13 cellular contexts compared by ENCODE assay signal in genomic region chr3:46380471-46381215, GRCh38. TPM values are rescaled to one million over a fixed set of nuclear protein-coding genes. Genes with fewer than 3 reads are reported as not detected.
A peak's percentile ranks its signal among the peaks of the same experiment; 100 is the strongest.
DNase-seq lines count a peak whose midpoint lies in the region; ATAC-seq and TF ChIP-seq lines count a peak whose summit lies in the region.
"Had no signal": no experiment of that assay in that cellular context is flagged by ENCODE, and none has a peak within 500 bp of the region (broad histone marks: within the 10 kb centered on the region; RNA-seq: fewer than 3 reads in every experiment).

No MANE protein-coding gene starts in this region.

- ATAC-seq in CD8-positive, alpha-beta T cell: no peak
- ATAC-seq in left colon: no peak
- ATAC-seq: activated naive CD4-positive, alpha-beta T cell treated with anti-CD3 and anti-CD28 coated beads, Interleukin-2, amount 50 U/mL, for 72 hours had no signal

- H3K9me3 ChIP-seq in CD8-positive, alpha-beta T cell (ENCODE audit: low read length): no peaks in the 10 kb centered on the region
- no peaks in the 10 kb centered on the region for H3K9me3 ChIP-seq in Karpas-422 (ENCODE audit: low read length)
- H3K9me3 ChIP-seq in colonic mucosa: no peaks in the 10 kb centered on the region
- no peaks in the 10 kb centered on the region for H3K9me3 ChIP-seq in sigmoid colon

- no peaks in the 10 kb centered on the region for H4K20me1 ChIP-seq in Karpas-422 (ENCODE audit: insufficient read depth, low read depth, low read length)

- 78 to 84% methylated on average over 8 of the region's 8 CpGs for WGBS in sigmoid colon, 2 donors

- no peaks in the 10 kb centered on the region for H3K79me2 ChIP-seq in Karpas-422 (ENCODE audit: low read length)

- POLR2A ChIA-PET in CD8-positive, alpha-beta T cell (lab: Charles Lee): no interaction called here

- H3K27ac ChIP-seq in CD8-positive, alpha-beta T cell (ENCODE audit: low read depth, low read length): no peak overlapping the region
- no peak overlapping the region for H3K27ac ChIP-seq in Karpas-422 (ENCODE audit: low read length)
- H3K27ac ChIP-seq in colonic mucosa: peak overlapping the region; percentile 34
- peak overlapping the region in 2 of 4 donors; percentile 20 for H3K27ac ChIP-seq in sigmoid colon
- H3K27ac ChIP-seq: neural progenitor cell had no signal

- CTCF ChIA-PET in CD8-positive, alpha-beta T cell (lab: Charles Lee): interaction anchor here (2.1 to 4.3 kb wide), 2 partner anchors 11 to 104 kb away, joined by 9 to 40 read pairs; partner anchors contain the start of gene CCR5

- H3K4me3 Mint-ChIP-seq in CD8-positive, alpha-beta T cell: peak overlapping the region; percentile 50
- H3K4me3 Mint-ChIP-seq in osteocyte (ENCODE audit: unreplicated experiment): no peak overlapping the region
- no peak overlapping the region for H3K4me3 Mint-ChIP-seq in nephron progenitor cell
- H3K4me3 Mint-ChIP-seq: neural progenitor cell had no signal

- no peaks in the 10 kb centered on the region for H3K9me2 ChIP-seq in Karpas-422 (replicated peaks; ENCODE audit: insufficient read depth, low read length)

- H3K36me3 ChIP-seq in CD8-positive, alpha-beta T cell (ENCODE audit: insufficient read depth, low read length): no peaks in the 10 kb centered on the region
- H3K36me3 ChIP-seq in Karpas-422 (ENCODE audit: insufficient read depth, low read length) (no peaks in the 10 kb centered on the region), colonic mucosa (no peaks in the 10 kb centered on the region), sigmoid colon (no peaks in the 10 kb centered on the region)
- H3K36me3 ChIP-seq: neural progenitor cell had no signal

- no peak for TF ChIP-seq EP300 in sigmoid colon (IDR thresholded peaks at IDR 0.05)

- intact Hi-C loops in CD8-positive, alpha-beta T cell (cut with DNase I, micrococcal nuclease): no loop called here
- intact Hi-C loops in colonic mucosa (cut with DNase I): no loop called here
- intact Hi-C loops in left colon (cut with DNase I, micrococcal nuclease): no loop called here
- intact Hi-C loops in sigmoid colon (cut with DNase I): no loop called here

- H3K4me1 ChIP-seq in CD8-positive, alpha-beta T cell (ENCODE audit: insufficient read depth, low read length): peaks cover 20% of the 10 kb centered on the region
- H3K4me1 ChIP-seq in Karpas-422 (ENCODE audit: low read length) (peaks cover 35% of the 10 kb centered on the region), colonic mucosa (peaks cover 11% of the 10 kb centered on the region), sigmoid colon (peaks cover 0 to 15% (median 3%) of the 10 kb centered on the region in 4 donors)
- H3K4me1 ChIP-seq: neural progenitor cell had no signal

- H3K27me3 Mint-ChIP-seq in CD8-positive, alpha-beta T cell (ENCODE audit: low read depth): no peaks in the 10 kb centered on the region
- H3K27me3 Mint-ChIP-seq in osteocyte (ENCODE audit: unreplicated experiment) (peaks cover 32% of the 10 kb centered on the region), nephron progenitor cell (ENCODE audit: low read depth, poor library complexity) (peaks cover 10% of the 10 kb centered on the region)

- TF ChIP-seq POLR2A in sigmoid colon (IDR thresholded peaks at IDR 0.05): no peak

- H3K36me3 Mint-ChIP-seq in CD8-positive, alpha-beta T cell: no peaks in the 10 kb centered on the region
- H3K36me3 Mint-ChIP-seq in osteocyte (ENCODE audit: unreplicated experiment): no peaks in the 10 kb centered on the region
- no peaks in the 10 kb centered on the region for H3K36me3 Mint-ChIP-seq in nephron progenitor cell (ENCODE audit: low read depth)
- H3K36me3 Mint-ChIP-seq: activated naive CD4-positive, alpha-beta T cell treated with anti-CD3 and anti-CD28 coated beads, Interleukin-2, amount 50 U/mL, for 72 hours; neural progenitor cell had no signal

- no peak overlapping the region for H3K9ac ChIP-seq in Karpas-422 (ENCODE audit: low read length)
- H3K9ac ChIP-seq in colonic mucosa (ENCODE audit: low read depth in 2 of 2, low read length in 2 of 2): no peak overlapping the region
- H3K9ac ChIP-seq: neural progenitor cell had no signal

- H3K4me3 ChIP-seq in CD8-positive, alpha-beta T cell (ENCODE audit: low read depth, low read length): no peak overlapping the region
- H3K4me3 ChIP-seq in Karpas-422 (ENCODE audit: low read length) (no peak overlapping the region), colonic mucosa (no peak overlapping the region), sigmoid colon (no peak overlapping the region)
- H3K4me3 ChIP-seq: neural progenitor cell had no signal

- peak overlapping the region; percentile 83 for H3K27ac Mint-ChIP-seq in CD8-positive, alpha-beta T cell
- H3K27ac Mint-ChIP-seq in osteocyte (ENCODE audit: unreplicated experiment) (peak overlapping the region; percentile 51), nephron progenitor cell (no peak overlapping the region)
- H3K27ac Mint-ChIP-seq: activated naive CD4-positive, alpha-beta T cell treated with anti-CD3 and anti-CD28 coated beads, Interleukin-2, amount 50 U/mL, for 72 hours; neural progenitor cell had no signal

- peak overlapping the region; percentile 18 for H3K4me2 ChIP-seq in Karpas-422 (ENCODE audit: low read depth, low read length, poor library complexity, severe bottlenecking)
- H3K4me2 ChIP-seq: neural progenitor cell had no signal

- H2AFZ ChIP-seq in Karpas-422 (ENCODE audit: low read length): no peak overlapping the region
- H2AFZ ChIP-seq: neural progenitor cell had no signal

- TF ChIP-seq CTCF in CD8-positive, alpha-beta T cell (IDR thresholded peaks at IDR 0.05): no peak
- no peak for TF ChIP-seq CTCF in colonic mucosa (IDR thresholded peaks at IDR 0.05)
- TF ChIP-seq CTCF in osteocyte (IDR thresholded peaks at IDR 0.05): no peak
- TF ChIP-seq CTCF in nephron progenitor cell (IDR thresholded peaks at IDR 0.05): no peak
- TF ChIP-seq CTCF in sigmoid colon (IDR thresholded peaks at IDR 0.05): no peak

- peaks cover 47% of the 10 kb centered on the region for H3K4me1 Mint-ChIP-seq in CD8-positive, alpha-beta T cell (ENCODE audit: low read depth)
- H3K4me1 Mint-ChIP-seq in osteocyte (ENCODE audit: unreplicated experiment) (peaks cover 10% of the 10 kb centered on the region), nephron progenitor cell (no peaks in the 10 kb centered on the region)
- H3K4me1 Mint-ChIP-seq: neural progenitor cell had no signal

- DNase-seq in CD8-positive, alpha-beta T cell: no peak
- DNase-seq in Karpas-422: no peak
- DNase-seq in colonic mucosa: no peak
- DNase-seq in osteocyte (ENCODE audit: extremely low spot score, unreplicated experiment): no peak
- no peak for DNase-seq in nephron progenitor cell
- DNase-seq in left colon: no peak
- no peak for DNase-seq in sigmoid colon
- no peak for DNase-seq in GOT3 (lab: John Stamatoyannopoulos, UW)
- DNase-seq: DMS53; effector memory CD4-positive, alpha-beta T cell; NCI-H1417 had no signal

- no peaks in the 10 kb centered on the region for H3K27me3 ChIP-seq in CD8-positive, alpha-beta T cell (ENCODE audit: insufficient read depth, low read length)
- no peaks in the 10 kb centered on the region for H3K27me3 ChIP-seq in Karpas-422 (ENCODE audit: low read length)
- H3K27me3 ChIP-seq in colonic mucosa: no peaks in the 10 kb centered on the region
- H3K27me3 ChIP-seq in sigmoid colon: no peaks in the 10 kb centered on the region
- H3K27me3 ChIP-seq: neural progenitor cell had no signal

- no peaks in the 10 kb centered on the region for H3K9me3 Mint-ChIP-seq in CD8-positive, alpha-beta T cell
- H3K9me3 Mint-ChIP-seq in osteocyte (ENCODE audit: unreplicated experiment): no peaks in the 10 kb centered on the region
- no peaks in the 10 kb centered on the region for H3K9me3 Mint-ChIP-seq in nephron progenitor cell
- H3K9me3 Mint-ChIP-seq: activated naive CD4-positive, alpha-beta T cell treated with anti-CD3 and anti-CD28 coated beads, Interleukin-2, amount 50 U/mL, for 72 hours; neural progenitor cell had no signal

RNA-seq across cellular contexts. Expression of gene CCR5, which starts 9.9 kb away (rescaled TPM):
- total RNA-seq in CD8-positive, alpha-beta T cell: 1 to 10 TPM; 6.7 to 7.5 TPM
- total RNA-seq in Karpas-422 (2014; rRNA removed; shearing (Covaris generic); ENCODE audit: low replicate concordance): not detected in 2 replicates
- 1 to 10 TPM in 1 of 2 donors, under 1 TPM in 1; 0.57 to 1.9 TPM for total RNA-seq in colonic mucosa
- total RNA-seq in osteocyte: not detected in 2 replicates
- 1 to 10 TPM in 1 of 2 donors, under 1 TPM in 1; 0.55 to 1.8 TPM for total RNA-seq in left colon
- 1 to 10 TPM in 2 of 4 donors, under 1 TPM in 1, not detected in 1; 0.36 to 2.0 (median 1.2) TPM for total RNA-seq in sigmoid colon
- polyA plus RNA-seq in sigmoid colon: 1 to 10 TPM in 1 of 3 donors, under 1 TPM in 2; 0.60 to 3.9 (median 0.69) TPM

RNA-seq across cellular contexts. Expression of gene CCRL2, which starts 26.4 kb away (rescaled TPM):
- total RNA-seq in CD8-positive, alpha-beta T cell: 1 to 10 TPM; 5.3 to 6.6 TPM
- total RNA-seq in Karpas-422 (2014; rRNA removed; shearing (Covaris generic); ENCODE audit: low replicate concordance): 0.14 TPM in 1 of 2 replicates, not detected in the other
- 10 to 100 TPM; 10.9 to 17.6 TPM for total RNA-seq in colonic mucosa
- not detected in 2 replicates for total RNA-seq in osteocyte
- total RNA-seq in left colon: 10 to 100 TPM; 18.3 to 19.4 TPM
- 1 to 10 TPM in 1 of 4 donors, under 1 TPM in 2, not detected in 1; 0.71 to 3.0 (median 0.99) TPM for total RNA-seq in sigmoid colon
- 10 to 100 TPM in 1 of 3 donors, 1 to 10 TPM in 2; 3.0 to 11.2 (median 4.4) TPM for polyA plus RNA-seq in sigmoid colon

RNA-seq across cellular contexts. Expression of gene CCR2, which starts 26.7 kb away (rescaled TPM):
- total RNA-seq in CD8-positive, alpha-beta T cell: under 1 TPM; 0.62 to 0.67 TPM
- total RNA-seq in Karpas-422 (2014; rRNA removed; shearing (Covaris generic); ENCODE audit: low replicate concordance): not detected in 2 replicates
- 1 to 10 TPM; 1.5 to 3.0 TPM for total RNA-seq in colonic mucosa
- not detected in 2 replicates for total RNA-seq in osteocyte
- 1 to 10 TPM in 1 of 2 donors, under 1 TPM in 1; 0.37 to 3.7 TPM for total RNA-seq in left colon
- 1 to 10 TPM; 1.1 to 3.1 (median 1.9) TPM for total RNA-seq in sigmoid colon
- 1 to 10 TPM in 2 of 3 donors, under 1 TPM in 1; 0.69 to 2.1 (median 1.2) TPM for polyA plus RNA-seq in sigmoid colon
